21 cellular contexts compared by ENCODE assay signal in genomic region chr6:64281167-64281566, GRCh38.
"Had no signal": no experiment of that assay in that cellular context is flagged by ENCODE, and none has a peak within 500 bp of the region (broad histone marks: within the 10 kb centered on the region; RNA-seq: fewer than 3 reads in every experiment).

No MANE protein-coding gene starts in this region.

- H3K4me3 ChIP-seq: left ventricle myocardium inferior, lung, neural progenitor cell, right atrium auricular region, right lobe of liver, smooth muscle cell, tibial nerve, vagina had no signal

- H3K27me3 ChIP-seq: neural progenitor cell, neutrophil, right atrium auricular region, right lobe of liver, tibial nerve, vagina had no signal

- H3K4me1 ChIP-seq: left ventricle myocardium inferior, parathyroid adenoma, right atrium auricular region, right lobe of liver, tibial nerve, vagina had no signal

- H3K9ac ChIP-seq: neural progenitor cell, parathyroid adenoma had no signal

- H3K79me2 ChIP-seq: parathyroid adenoma had no signal

- H3K9me3 ChIP-seq: left ventricle myocardium inferior, neutrophil, right atrium auricular region, right lobe of liver, tibial nerve, vagina had no signal

- DNase-seq: immature natural killer cell; kidney; left ventricle myocardium inferior; naive B cell; natural killer cell; right lobe of liver; stimulated activated CD4-positive, alpha-beta T cell treated with anti-CD3 and anti-CD28 coated beads, Interleukin-1b, Interleukin-23, amount 100 ng/mL, for 48 hours; stimulated activated CD4-positive, alpha-beta T cell treated with anti-CD3 and anti-CD28 coated beads, Interleukin-2, amount 100 ng/mL, for 48 hours; stimulated activated CD4-positive, alpha-beta T cell treated with anti-CD3 and anti-CD28 coated beads, Interleukin-4, amount 100 ng/mL, for 4 hours; stimulated activated CD8-positive, alpha-beta memory T cell treated with anti-CD3 and anti-CD28 coated beads, Interleukin-4, amount 100 ng/mL, for 48 hours; stimulated activated naive CD4-positive, alpha-beta T cell treated with Interleukin-2 at 50 U/mL for 16 hours; stimulated activated naive CD8-positive, alpha-beta T cell treated with anti-CD3 and anti-CD28 coated beads, Interleukin-15, amount 100 ng/mL, for 72 hours had no signal

- H3K4me2 ChIP-seq: neural progenitor cell, smooth muscle cell had no signal

- H2AFZ ChIP-seq: neural progenitor cell, parathyroid adenoma had no signal

- ATAC-seq: natural killer cell; stimulated activated memory B cell treated with anti-CD40 and anti-IgM and Interleukin-4, amounts not matched to agents 10 μg/mL and 1 μg/mL and 100 μg/mL, for 72 hours; stimulated activated naive CD8-positive, alpha-beta T cell treated with anti-CD3 and anti-CD28 coated beads, Interleukin-15, amount 100 ng/mL, for 72 hours had no signal

- H3K27ac ChIP-seq: left ventricle myocardium inferior, neural progenitor cell, neutrophil, parathyroid adenoma, right atrium auricular region, right lobe of liver, tibial nerve, vagina had no signal

- H3K36me3 ChIP-seq: left ventricle myocardium inferior, neural progenitor cell, neutrophil, right atrium auricular region, right lobe of liver, tibial nerve, vagina had no signal
